ENCODE assay signal across 8 cellular contexts in the genomic region with DNA sequence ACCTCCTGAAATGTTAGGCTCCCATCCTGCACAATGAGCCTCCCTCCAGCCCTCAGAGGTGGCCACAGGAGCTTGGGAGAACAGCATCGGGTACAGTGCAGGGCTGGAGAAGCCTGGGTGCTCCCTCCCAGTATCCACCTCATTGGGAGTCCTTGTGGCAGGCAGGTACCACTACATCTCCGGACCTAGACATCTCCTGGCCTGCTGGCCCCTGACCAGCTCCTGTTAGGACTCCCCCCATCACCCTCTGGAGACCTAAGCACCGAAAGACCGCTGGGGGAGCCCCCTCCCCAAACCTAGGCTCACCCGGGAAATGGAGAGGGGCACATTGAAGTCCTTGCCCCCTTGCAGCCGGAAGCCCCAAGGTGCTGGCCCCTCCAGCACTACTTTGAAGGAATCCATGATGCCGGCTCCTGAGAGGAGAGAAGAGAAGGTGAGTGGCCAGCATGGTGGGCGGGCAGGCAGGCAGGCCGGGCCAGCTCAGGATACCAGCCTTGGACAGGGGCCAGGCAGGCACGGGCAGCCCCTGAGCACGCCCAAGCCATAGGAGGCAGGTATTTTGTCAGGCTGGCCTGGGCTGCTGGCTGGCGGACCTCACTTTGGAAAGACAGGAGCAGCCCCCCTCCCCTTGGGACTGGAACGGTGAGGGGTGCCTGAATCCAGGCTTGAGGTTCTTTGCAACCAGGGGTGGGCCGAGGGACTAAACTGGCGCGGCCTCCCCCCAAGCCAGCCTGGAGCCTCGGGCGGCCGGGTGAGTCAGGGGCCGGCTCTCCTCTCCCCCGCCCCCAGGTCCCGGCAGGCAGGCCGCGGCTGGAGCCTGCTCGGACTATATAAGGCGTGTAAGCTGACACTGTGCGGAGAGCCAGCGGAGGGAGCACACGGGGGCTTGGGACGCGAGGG. TPM values are rescaled to one million over a fixed set of nuclear protein-coding genes. Genes with fewer than 3 reads are reported as not detected.
DNase-seq lines count a peak whose midpoint lies in the region; ATAC-seq and TF ChIP-seq lines count a peak whose summit lies in the region.

No MANE protein-coding gene starts in this region.

- no peaks in the 10 kb centered on the region for H3K36me3 Mint-ChIP-seq in activated CD4-positive, alpha-beta memory T cell treated with anti-CD3 and anti-CD28 coated beads for 36 hours
- H3K36me3 Mint-ChIP-seq in osteocyte (ENCODE audit: unreplicated experiment) = peaks cover 8% of the 10 kb centered on the region

- no peak overlapping the region for H3K27ac Mint-ChIP-seq in activated CD4-positive, alpha-beta memory T cell treated with anti-CD3 and anti-CD28 coated beads for 36 hours
- peak overlapping the region; percentile 91 for H3K27ac Mint-ChIP-seq in osteocyte (ENCODE audit: unreplicated experiment)

- no peaks in the 10 kb centered on the region for H3K9me3 Mint-ChIP-seq in activated CD4-positive, alpha-beta memory T cell treated with anti-CD3 and anti-CD28 coated beads for 36 hours
- H3K9me3 Mint-ChIP-seq in osteocyte (ENCODE audit: unreplicated experiment) = no peaks in the 10 kb centered on the region

- peaks cover 8% of the 10 kb centered on the region for H3K27me3 Mint-ChIP-seq in activated CD4-positive, alpha-beta memory T cell treated with anti-CD3 and anti-CD28 coated beads for 36 hours
- no peaks in the 10 kb centered on the region for H3K27me3 Mint-ChIP-seq in osteocyte (ENCODE audit: unreplicated experiment)

- TF ChIP-seq CTCF in NB4 (IDR thresholded peaks at IDR 0.05; ENCODE audit: low read depth, low read length) (no peak), osteocyte (IDR thresholded peaks at IDR 0.05) (peak; percentile 31)

- TF ChIP-seq POLR2A in NB4 (IDR thresholded peaks at IDR 0.05; ENCODE audit: extremely low read depth, insufficient read length) = no peak

- H3K4me3 ChIP-seq in NB4 (ENCODE audit: low read depth, low read length) = peak overlapping the region; percentile 58

- peaks cover 27% of the 10 kb centered on the region for H3K4me1 Mint-ChIP-seq in activated CD4-positive, alpha-beta memory T cell treated with anti-CD3 and anti-CD28 coated beads for 36 hours (ENCODE audit: low read depth)
- H3K4me1 Mint-ChIP-seq in osteocyte (ENCODE audit: unreplicated experiment) = peaks cover 78% of the 10 kb centered on the region

- ATAC-seq in HG03432 (IDR thresholded peaks at IDR 0.05; ENCODE audit: unreplicated experiment) = no peak
- ATAC-seq in HG03097 (IDR thresholded peaks at IDR 0.05; ENCODE audit: low FRiP score, unreplicated experiment) = no peak

- intact Hi-C loops in activated CD4-positive, alpha-beta memory T cell treated with anti-CD3 and anti-CD28 coated beads for 36 hours (cut with micrococcal nuclease) = loop anchor here (1.0 to 5.0 kb wide), 7 partner anchors 18 to 384 kb away; partner anchors contain the start of gene GRK6

- peak overlapping the region; percentile 60 for H3K4me3 Mint-ChIP-seq in activated CD4-positive, alpha-beta memory T cell treated with anti-CD3 and anti-CD28 coated beads for 36 hours
- peak overlapping the region; percentile 84 for H3K4me3 Mint-ChIP-seq in osteocyte (ENCODE audit: unreplicated experiment)

- CTCF ChIA-PET in activated CD4-positive, alpha-beta memory T cell treated with anti-CD3 and anti-CD28 coated beads for 36 hours (lab: Charles Lee) = interaction anchor here (1.6 to 4.2 kb wide), 6 partner anchors 39 to 106 kb away, joined by 4 to 23 read pairs (median 18); partner anchors contain the start of gene GRK6

- DNase-seq in SIG-M5 treated with dmso at 0.1 percent for 504 hours (lab: John Stamatoyannopoulos, UW; ENCODE audit: unreplicated experiment) = peak; percentile 29
- DNase-seq in SIG-M5 (lab: John Stamatoyannopoulos, UW) = no peak
- peak; percentile 86 for DNase-seq in NB4 (ENCODE audit: low read depth)
- peak; percentile 38 for DNase-seq in activated CD4-positive, alpha-beta memory T cell treated with anti-CD3 and anti-CD28 coated beads for 36 hours
- peak; percentile 45 for DNase-seq in foreskin melanocyte
- DNase-seq in osteocyte (ENCODE audit: extremely low spot score, unreplicated experiment) = peak; percentile 94

- POLR2A ChIA-PET in activated CD4-positive, alpha-beta memory T cell treated with anti-CD3 and anti-CD28 coated beads for 36 hours (lab: Charles Lee) = interaction anchor here (1.0 kb wide), 1 partner anchor 20 kb away, joined by 3 read pairs; no protein-coding TSS in a partner anchor

RNA-seq across cellular contexts. Expression of gene PDLIM7, which starts 1.0 kb away (rescaled TPM):
- total RNA-seq in activated CD4-positive, alpha-beta memory T cell treated with anti-CD3 and anti-CD28 coated beads for 36 hours = 10 to 100 TPM; 50.2 to 56.6 TPM
- 312 and 358 TPM in 2 replicates for total RNA-seq in osteocyte

RNA-seq across cellular contexts. Expression of gene DOK3, which starts 13.3 kb away (rescaled TPM):
- 1 to 10 TPM in 1 of 2 experiments, under 1 TPM in 1; 0.52 to 1.3 TPM for total RNA-seq in activated CD4-positive, alpha-beta memory T cell treated with anti-CD3 and anti-CD28 coated beads for 36 hours
- total RNA-seq in osteocyte = 5.5 and 7.2 TPM in 2 replicates

RNA-seq across cellular contexts. Expression of gene DDX41, which starts 20.4 kb away (rescaled TPM):
- 100 to 1,000 TPM; 143 to 145 TPM for total RNA-seq in activated CD4-positive, alpha-beta memory T cell treated with anti-CD3 and anti-CD28 coated beads for 36 hours
- total RNA-seq in osteocyte = 68.7 and 83.1 TPM in 2 replicates

RNA-seq across cellular contexts. Expression of gene DBN1, which starts 22.9 kb away (rescaled TPM):
- 10 to 100 TPM; 12.1 to 15.9 TPM for total RNA-seq in activated CD4-positive, alpha-beta memory T cell treated with anti-CD3 and anti-CD28 coated beads for 36 hours
- 248 and 249 TPM in 2 replicates for total RNA-seq in osteocyte

RNA-seq across cellular contexts. Expression of gene PRR7, which starts 49.7 kb away (rescaled TPM):
- 10 to 100 TPM; 13.3 to 13.6 TPM for total RNA-seq in activated CD4-positive, alpha-beta memory T cell treated with anti-CD3 and anti-CD28 coated beads for 36 hours
- 2.8 and 4.4 TPM in 2 replicates for total RNA-seq in osteocyte
